ENCODE assay signal across 8 cellular contexts in the genomic region with DNA sequence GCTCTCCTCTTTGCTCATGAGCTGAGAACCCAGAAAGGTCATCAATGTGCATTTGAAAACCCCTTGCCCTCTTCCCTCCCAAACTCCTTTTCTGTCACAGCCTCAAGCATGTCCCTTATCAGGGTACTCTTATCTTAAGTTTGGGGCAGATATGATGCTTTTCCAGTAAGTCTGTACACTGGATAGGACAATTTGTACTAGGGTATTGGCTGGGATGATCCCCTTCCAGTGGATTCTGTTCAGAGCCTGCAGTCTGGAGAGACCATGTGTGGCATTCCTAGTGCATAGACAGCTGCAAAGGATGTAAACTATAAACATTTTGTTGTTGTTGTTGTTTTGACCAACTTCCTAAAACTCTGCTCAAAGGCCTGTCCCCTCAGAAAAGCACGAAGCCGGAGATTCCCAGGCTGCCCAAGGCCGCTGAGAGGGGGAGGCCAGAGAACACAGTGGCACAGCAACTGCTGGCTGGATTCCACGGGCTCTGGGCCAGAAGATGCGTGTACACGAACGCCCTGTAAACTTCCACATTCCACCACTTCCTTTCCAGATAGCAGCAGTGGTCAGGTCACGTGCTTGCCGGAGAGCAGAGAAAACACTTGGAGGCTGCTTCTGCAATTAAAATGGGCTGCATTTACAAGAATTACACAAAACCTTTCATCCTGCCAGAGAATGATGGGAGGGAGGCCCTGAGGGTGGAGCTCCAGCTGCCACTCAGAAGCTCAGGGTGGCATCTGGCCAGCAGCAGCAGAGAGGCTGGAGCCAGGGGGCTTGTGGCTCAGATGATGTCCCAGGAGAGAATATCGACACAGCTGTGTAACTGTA. TPM values are rescaled to one million over a fixed set of nuclear protein-coding genes. Genes with fewer than 3 reads are reported as not detected.
DNase-seq lines count a peak whose midpoint lies in the region; ATAC-seq, FAIRE-seq and TF ChIP-seq lines count a peak whose summit lies in the region.

No MANE protein-coding gene starts in this region.

- FAIRE-seq in HTR-8/SVneo (lab: Jason Lieb, UNC) (peak; percentile 73), pancreas (lab: Jason Lieb, UNC) (peak; percentile 9)

- DNase-seq in AG04450 (ENCODE audit: low read depth, low spot score) (peak; percentile 88), HTR-8/SVneo (ENCODE audit: insufficient read length, low spot score) (peak; percentile 94), SK-MEL-5 (ENCODE audit: low read depth, low spot score) (peak; percentile 100), glomerular visceral epithelial cell (ENCODE audit: extremely low spot score) (peak; percentile 85), pancreas (peak; percentile 82 to 93 (median 88)), tibial nerve (ENCODE audit: low spot score in 2 of 2) (peak; percentile 92 to 98)
- peak; percentile 57 for DNase-seq in activated naive CD8-positive, alpha-beta T cell treated with anti-CD3 and anti-CD28 coated beads for 36 hours

- H3K4me3 ChIP-seq in AG04450 (ENCODE audit: low read depth, low read length) (no peak overlapping the region), pancreas (no peak overlapping the region), tibial nerve (no peak overlapping the region)

- H3K4me1 ChIP-seq in pancreas, result peaks cover 0 to 30% (median 9%) of the 10 kb centered on the region in 3 donors
- H3K4me1 ChIP-seq in tibial nerve, result peaks cover 0 to 52% (median 41%) of the 10 kb centered on the region in 4 donors

- H3K9me3 ChIP-seq in AG04450 (ENCODE audit: control insufficient read depth, insufficient read depth, low read length), result no peaks in the 10 kb centered on the region
- no peaks in the 10 kb centered on the region for H3K9me3 ChIP-seq in pancreas
- no peaks in the 10 kb centered on the region for H3K9me3 ChIP-seq in tibial nerve

- POLR2A ChIA-PET in AG04450 (lab: Yijun Ruan, JAX), result interaction anchor here (0.7 to 1.3 kb wide), 2 partner anchors 9 to 391 kb away, joined by 3 to 4 read pairs; no protein-coding TSS in a partner anchor

- H3K27ac ChIP-seq in AG04450 (ENCODE audit: low read depth, low read length), result peak overlapping the region; percentile 66
- peak overlapping the region in 3 of 4 donors; percentile 51 to 65 (median 56) for H3K27ac ChIP-seq in pancreas
- H3K27ac ChIP-seq in tibial nerve, result peak overlapping the region in 3 of 4 donors; percentile 72 to 87 (median 79)

- H3K4me3 Mint-ChIP-seq in activated naive CD8-positive, alpha-beta T cell treated with anti-CD3 and anti-CD28 coated beads for 36 hours, result peak overlapping the region; percentile 63

- peak; percentile 79 to 97 for TF ChIP-seq EP300 in tibial nerve (IDR thresholded peaks at IDR 0.05)

- peaks cover 56% of the 10 kb centered on the region for H3K4me1 Mint-ChIP-seq in activated naive CD8-positive, alpha-beta T cell treated with anti-CD3 and anti-CD28 coated beads for 36 hours

- H3K36me3 ChIP-seq in pancreas (no peaks in the 10 kb centered on the region), tibial nerve (no peaks in the 10 kb centered on the region)

- 2 to 3% methylated on average over 10 of the region's 10 CpGs for WGBS in pancreas, 2 donors
- WGBS in tibial nerve, 2 donors, result 0 to 3% methylated on average over 10 of the region's 10 CpGs

- H3K36me3 Mint-ChIP-seq in activated naive CD8-positive, alpha-beta T cell treated with anti-CD3 and anti-CD28 coated beads for 36 hours, result peaks cover 23% of the 10 kb centered on the region

- intact Hi-C loops in pancreas (cut with DNase I), result no loop called here

- TF ChIP-seq CTCF in AG04450 (IDR thresholded peaks at IDR 0.05; ENCODE audit: low read depth, low read length) (no peak), pancreas (IDR thresholded peaks at IDR 0.05) (no peak), tibial nerve (IDR thresholded peaks at IDR 0.05) (peak in 2 of 5 experiments; percentile 31 to 38)

- in situ Hi-C loops in SK-MEL-5 (cut with HindIII; ENCODE audit: low pct_unique_long_range_greater_than_20kb, low sequenced_read_pairs), result no loop called here

- CTCF ChIA-PET in AG04450 (lab: Charles Lee), result interaction anchor here (1.2 to 2.7 kb wide), 2 partner anchors 77 to 96 kb away, joined by 4 to 9 read pairs; no protein-coding TSS in a partner anchor

- H3K27me3 ChIP-seq in AG04450 (ENCODE audit: control insufficient read depth, insufficient read depth, low read length) (no peaks in the 10 kb centered on the region), pancreas (no peaks in the 10 kb centered on the region), tibial nerve (no peaks in the 10 kb centered on the region)

- peak overlapping the region; percentile 84 for H3K27ac Mint-ChIP-seq in activated naive CD8-positive, alpha-beta T cell treated with anti-CD3 and anti-CD28 coated beads for 36 hours

- peak; percentile 83 to 95 (median 87) for ATAC-seq in pancreas
- ATAC-seq in HG03095 (IDR thresholded peaks at IDR 0.05; ENCODE audit: unreplicated experiment), result no peak

- TF ChIP-seq POLR2A in tibial nerve (IDR thresholded peaks at IDR 0.05), result no peak

- no peaks in the 10 kb centered on the region for H3K9me3 Mint-ChIP-seq in activated naive CD8-positive, alpha-beta T cell treated with anti-CD3 and anti-CD28 coated beads for 36 hours

- no peaks in the 10 kb centered on the region for H3K27me3 Mint-ChIP-seq in activated naive CD8-positive, alpha-beta T cell treated with anti-CD3 and anti-CD28 coated beads for 36 hours

RNA-seq across cellular contexts. Expression of gene BMP10, which starts 42.1 kb away (rescaled TPM):
- polyA plus RNA-seq in AG04450 (2011; rRNA removed) (not detected in 2 replicates), pancreas (not detected)
- 0.22 TPM in 1 of 2 replicates, not detected in the other for polyA minus RNA-seq in AG04450 (2011; rRNA and poly(A)+ RNA removed)
- total RNA-seq in SK-MEL-5 (2014; rRNA removed; shearing (Covaris generic)), result not detected in 2 replicates
- not detected in 2 replicates for polyA plus RNA-seq in SK-MEL-5 (2015; cell fraction: cytosol; rRNA removed)
- not detected in 2 replicates for polyA plus RNA-seq in SK-MEL-5 (2015; cell fraction: nucleus; rRNA removed)
- not detected for total RNA-seq in activated naive CD8-positive, alpha-beta T cell treated with anti-CD3 and anti-CD28 coated beads for 36 hours
- total RNA-seq in pancreas (not detected), tibial nerve (not detected)
